Comparison of ENCODE assay signal across 29 cellular contexts in the genomic region with DNA sequence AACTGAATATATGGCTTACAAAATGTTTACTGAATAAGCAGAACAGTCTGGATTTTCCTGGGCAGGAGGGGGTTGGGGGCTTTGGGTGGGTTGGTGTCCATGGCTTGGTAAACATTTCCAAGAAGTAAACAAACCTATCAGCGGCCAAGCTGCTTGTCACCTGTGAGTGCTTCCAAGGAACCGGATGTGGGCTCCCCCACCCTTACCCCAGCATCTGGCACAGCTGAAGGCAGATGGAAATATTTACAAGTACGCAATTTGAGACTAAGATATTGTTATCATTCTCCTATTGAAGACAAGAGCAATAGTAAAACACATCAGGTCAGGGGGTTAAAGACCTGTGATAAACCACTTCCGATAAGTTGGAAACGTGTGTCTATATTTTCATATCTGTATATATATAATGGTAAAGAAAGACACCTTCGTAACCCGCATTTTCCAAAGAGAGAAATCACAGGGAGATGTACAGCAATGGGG. TPM values are rescaled to one million over a fixed set of nuclear protein-coding genes. Genes with fewer than 3 reads are reported as not detected.
DNase-seq lines count a peak whose midpoint lies in the region; ATAC-seq and TF ChIP-seq lines count a peak whose summit lies in the region.
"Had no signal": no experiment of that assay in that cellular context is flagged by ENCODE, and none has a peak within 500 bp of the region (broad histone marks: within the 10 kb centered on the region; RNA-seq: fewer than 3 reads in every experiment).

Gene CLCA1, plus strand, starts transcription at position 427 of the 477 bp plus-strand sequence. Its CDS starts 45 bp downstream, at position 472.

- H3K4me3 Mint-ChIP-seq in GM23338 = no peak within 1 kb of the TSS
- H3K4me3 Mint-ChIP-seq: CD14-positive monocyte; CD8-positive, alpha-beta memory T cell; T-cell had no signal

- TF ChIP-seq POLR2A in Peyer's patch (IDR thresholded peaks at IDR 0.05) = no peak

- H3F3A ChIP-seq in GM23338 (replicated peaks; ENCODE audit: low read depth) = no peaks in the 10 kb centered on the region

- H3K36me3 ChIP-seq in DND-41 (ENCODE audit: insufficient read depth, low read length) (no peaks in the 10 kb centered on the region), Peyer's patch (no peaks in the 10 kb centered on the region), mucosa of descending colon (ENCODE audit: low read depth) (no peaks in the 10 kb centered on the region), GM23338 (ENCODE audit: insufficient read depth) (no peaks in the 10 kb centered on the region)
- H3K36me3 ChIP-seq: BE2C had no signal

- H3K4me2 ChIP-seq in DND-41 (ENCODE audit: insufficient read depth, low read length) (no peak within 1 kb of the TSS), GM23338 (no peak within 1 kb of the TSS)

- H3K9me3 Mint-ChIP-seq in GM23338 = no peaks in the 10 kb centered on the region
- H3K9me3 Mint-ChIP-seq: CD14-positive monocyte; CD8-positive, alpha-beta memory T cell; T-cell had no signal

- no peaks in the 10 kb centered on the region for H3K36me3 Mint-ChIP-seq in GM23338 (ENCODE audit: low read depth)
- H3K36me3 Mint-ChIP-seq: CD14-positive monocyte; CD8-positive, alpha-beta memory T cell; T-cell had no signal

- no peaks in the 10 kb centered on the region for H3K27me3 ChIP-seq in DND-41 (ENCODE audit: insufficient read depth, low read length, poor library complexity)
- no peaks in the 10 kb centered on the region for H3K27me3 ChIP-seq in Peyer's patch
- H3K27me3 ChIP-seq in GM23338 (ENCODE audit: insufficient read depth) = no peaks in the 10 kb centered on the region

- H3K9ac ChIP-seq in DND-41 (ENCODE audit: low read depth, low read length) = no peak within 1 kb of the TSS

- no peak within 1 kb of the TSS for H3K27ac ChIP-seq in DND-41 (ENCODE audit: low read length)
- peak within 1 kb of the TSS in 1 of 4 donors; percentile 13 for H3K27ac ChIP-seq in Peyer's patch
- H3K27ac ChIP-seq in GM23338 (ENCODE audit: low read depth) = no peak within 1 kb of the TSS
- H3K27ac ChIP-seq: 22Rv1, RWPE1 had no signal

- H3K27ac Mint-ChIP-seq in GM23338 = no peak within 1 kb of the TSS
- H3K27ac Mint-ChIP-seq: CD14-positive monocyte, T-cell had no signal

- no peaks in the 10 kb centered on the region for H3K9me2 ChIP-seq in GM23338 (ENCODE audit: insufficient read depth)

- H3K4me3 ChIP-seq in DND-41 (ENCODE audit: low read depth in 1 of 2, low read length in 2 of 2) (no peak within 1 kb of the TSS), Peyer's patch (peak within 1 kb of the TSS in 1 of 4 donors; percentile 27), mucosa of descending colon (no peak within 1 kb of the TSS), GM23338 (no peak within 1 kb of the TSS)

- H2AFZ ChIP-seq in DND-41 (ENCODE audit: low read depth, low read length) (no peak within 1 kb of the TSS), GM23338 (no peak within 1 kb of the TSS)

- ATAC-seq in DND-41 (ENCODE audit: insufficient read depth, low read depth) (peak; percentile 90), mucosa of descending colon (no peak), GM23338 (no peak), HG02981 (IDR thresholded peaks at IDR 0.05; ENCODE audit: unreplicated experiment) (no peak)
- ATAC-seq: T-cell had no signal

- peaks cover 16% of the 10 kb centered on the region for H3K4me1 ChIP-seq in DND-41 (ENCODE audit: insufficient read depth, low read length)
- H3K4me1 ChIP-seq in Peyer's patch = no peaks in the 10 kb centered on the region
- H3K4me1 ChIP-seq in mucosa of descending colon (ENCODE audit: low read depth) = peaks cover 7% of the 10 kb centered on the region
- H3K4me1 ChIP-seq in GM23338 (ENCODE audit: insufficient read depth) = no peaks in the 10 kb centered on the region
- H3K4me1 ChIP-seq: BE2C had no signal

- H4K20me1 ChIP-seq in DND-41 (ENCODE audit: insufficient read depth, low read length) = no peaks in the 10 kb centered on the region
- H4K20me1 ChIP-seq in GM23338 (replicated peaks; ENCODE audit: insufficient read depth) = no peaks in the 10 kb centered on the region

- intact Hi-C loops in mucosa of descending colon (cut with DNase I, micrococcal nuclease) = no loop called here

- H3K79me2 ChIP-seq in DND-41 (ENCODE audit: insufficient read depth, low read length) (no peaks in the 10 kb centered on the region), GM23338 (replicated peaks; ENCODE audit: insufficient read depth) (no peaks in the 10 kb centered on the region)

- no peaks in the 10 kb centered on the region for H3K9me3 ChIP-seq in DND-41 (ENCODE audit: insufficient read depth, low read length, severe bottlenecking)
- H3K9me3 ChIP-seq in Peyer's patch = no peaks in the 10 kb centered on the region
- no peaks in the 10 kb centered on the region for H3K9me3 ChIP-seq in mucosa of descending colon
- H3K9me3 ChIP-seq: BE2C had no signal

- H3K27me3 Mint-ChIP-seq in GM23338 (ENCODE audit: insufficient read depth, low read depth, poor library complexity) = no peaks in the 10 kb centered on the region

- DNase-seq in NCI-H146 (lab: John Stamatoyannopoulos, UW) (peak; percentile 4), NCI-H146 treated with DMSO at 0.1 percent for 48 hours (lab: John Stamatoyannopoulos, UW; ENCODE audit: unreplicated experiment) (no peak), DND-41 (peak; percentile 72), Peyer's patch (no peak), mucosa of descending colon (peak in 1 of 3 donors; percentile 44), GM23338 (ENCODE audit: low spot score) (no peak), Kasumi-1 (lab: John Stamatoyannopoulos, UW) (no peak)
- DNase-seq: BE2C; CD8-positive, alpha-beta memory T cell; DMS 273 treated with DMSO at 0.1 percent for 48 hours; DMS79; GF-D8; H7; KG1; MM.1S; NCI-H1092; NCI-H1417 treated with DMSO at 0.1 percent for 48 hours; NCI-H2081; NCI-H446; NCI-H526 treated with DMSO at 0.1 percent for 48 hours; NK-92 treated with Interleukin-12 subunit alpha and Interleukin-12 subunit beta, amount 100 ng/mL, for 24 hours; SHP77; T-cell had no signal

- H3K4me1 Mint-ChIP-seq in GM23338 = peaks cover 6% of the 10 kb centered on the region
- H3K4me1 Mint-ChIP-seq: CD14-positive monocyte; CD8-positive, alpha-beta memory T cell had no signal

- no peak for TF ChIP-seq CTCF in DND-41 (IDR thresholded peaks at IDR 0.05; ENCODE audit: borderline replicate concordance, extremely low read depth, low read length, poor library complexity, severe bottlenecking)
- TF ChIP-seq CTCF in Peyer's patch (IDR thresholded peaks at IDR 0.05) = no peak
- TF ChIP-seq CTCF in mucosa of descending colon (IDR thresholded peaks at IDR 0.05) = no peak
- TF ChIP-seq CTCF in GM23338 (conservative IDR thresholded peaks at IDR 0.05; ENCODE audit: low read depth in 2 of 2) = no peak

TF ChIP-seq in GM23338, 12 proteins besides CTCF, POLR2A, EP300 and RAD21:
- TF ChIP-seq ZNF114 (CRISPR knock-in tag; IDR thresholded peaks at IDR 0.05) (no peak), JUNB (IDR thresholded peaks at IDR 0.05; ENCODE audit: unreplicated experiment) (no peak)

RNA-seq across cellular contexts. Expression of gene CLCA1, which starts in this region (rescaled TPM):
- 100 to 1,000 TPM in 3 of 4 donors, 10 to 100 TPM in 1; 87.5 to 841 (median 195) TPM for total RNA-seq in Peyer's patch
- 1,000 to 10,000 TPM in 2 of 3 donors, 100 to 1,000 TPM in 1; 438 to 1,288 (median 1,205) TPM for total RNA-seq in mucosa of descending colon
- not detected in 2 replicates for total RNA-seq in GM23338 (2014; rRNA removed; shearing (Covaris generic))
- polyA plus RNA-seq in GM23338 (2016; fragmentation: Nextera tagmentation; extraction: Ambion mirVana) = not detected in 2 replicates
- total RNA-seq: CD8-positive, alpha-beta memory T cell; H7; SK-MEL-5; T-helper 2 cell treated with Interferon-gamma antibody and Interleukin-4, amounts not matched to agents 100 ng/mL and 5 ng/mL, for 36 hours had no signal
- polyA plus RNA-seq: CD14-positive monocyte; CD8-positive, alpha-beta memory T cell had no signal

Comparison
In these comparisons a context has a peak if more than half of its experiments do, and no peak if none do; other contexts are left out.
1. RNA of gene CLCA1 (total RNA-seq): 438 to 1,288 TPM in mucosa of descending colon and 87.5 to 841 TPM in Peyer's patch; not detected in GM23338; every median in the first group is over 10 times any median in the second.
2. DNase-seq: peak in NCI-H146 (single experiment) and DND-41 (single experiment); none in NCI-H146 treated with DMSO at 0.1 percent for 48 hours (single experiment), Peyer's patch (0 of 3), GM23338 (single experiment) and Kasumi-1 (0 of 2).